In genomic region chr6:38364127-38364526, GRCh38 we compare ENCODE assay signal across 28 cellular contexts.
"Had no signal": no experiment of that assay in that cellular context is flagged by ENCODE, and none has a peak within 500 bp of the region (broad histone marks: within the 10 kb centered on the region; RNA-seq: fewer than 3 reads in every experiment).

No MANE protein-coding gene starts in this region.

- H3K27ac Mint-ChIP-seq: activated CD4-positive, alpha-beta T cell treated with anti-CD3 and anti-CD28 coated beads for 36 hours; activated naive CD8-positive, alpha-beta T cell; activated T-cell treated with anti-CD3 and anti-CD28 coated beads, Interleukin-2, amount 50 U/mL, for 24 hours; activated T-helper 17 cell treated with anti-CD3 and anti-CD28 coated beads, Interleukin-2, amount 50 U/mL, for 72 hours; endodermal cell; nephron; stimulated activated effector memory CD8-positive, alpha-beta T cell treated with anti-CD3 and anti-CD28 coated beads, Interleukin-12 subunit alpha, Interleukin-12 subunit beta, amount 100 ng/mL, for 72 hours; stimulated activated naive CD8-positive, alpha-beta T cell treated with anti-CD3 and anti-CD28 coated beads, Interleukin-15, amount 100 ng/mL, for 72 hours; T-helper 1 cell treated with Interleukin-12 subunit alpha and Interleukin-12 subunit beta and Interleukin-4 antibody, amounts not matched to agents 30 μg/mL and 1 μg/mL, for 36 hours; WTC11 had no signal

- H3K27me3 ChIP-seq: neutrophil, pancreas, right atrium auricular region, vagina had no signal

- H3K4me1 ChIP-seq: pancreas, right atrium auricular region, vagina had no signal

- H3K27ac ChIP-seq: epithelial cell of prostate, neutrophil, pancreas, psoas muscle, right atrium auricular region, skin epidermis, vagina had no signal

- H3K36me3 ChIP-seq: neutrophil, pancreas, right atrium auricular region, vagina had no signal

- H3K9me3 Mint-ChIP-seq: activated T-cell treated with anti-CD3 and anti-CD28 coated beads, Interleukin-2, amount 50 U/mL, for 24 hours; activated T-helper 17 cell treated with anti-CD3 and anti-CD28 coated beads, Interleukin-2, amount 50 U/mL, for 72 hours; central memory CD8-positive, alpha-beta T cell; endodermal cell; nephron; stimulated activated effector memory CD8-positive, alpha-beta T cell treated with anti-CD3 and anti-CD28 coated beads, Interleukin-12 subunit alpha, Interleukin-12 subunit beta, amount 100 ng/mL, for 72 hours; stimulated activated naive CD8-positive, alpha-beta T cell treated with anti-CD3 and anti-CD28 coated beads, Interleukin-15, amount 100 ng/mL, for 72 hours; T-helper 1 cell treated with Interleukin-12 subunit alpha and Interleukin-12 subunit beta and Interleukin-4 antibody, amounts not matched to agents 30 μg/mL and 1 μg/mL, for 36 hours; WTC11 had no signal

- H3K4me3 ChIP-seq: pancreas, psoas muscle, right atrium auricular region, skin epidermis, vagina had no signal

- ATAC-seq: activated CD4-positive, alpha-beta T cell treated with anti-CD3 and anti-CD28 coated beads for 36 hours; activated T-helper 17 cell treated with anti-CD3 and anti-CD28 coated beads, Interleukin-2, amount 50 U/mL, for 72 hours; pancreas; stimulated activated effector memory CD8-positive, alpha-beta T cell treated with anti-CD3 and anti-CD28 coated beads, Interleukin-12 subunit alpha, Interleukin-12 subunit beta, amount 100 ng/mL, for 72 hours; stimulated activated naive CD8-positive, alpha-beta T cell treated with anti-CD3 and anti-CD28 coated beads, Interleukin-15, amount 100 ng/mL, for 72 hours; WTC11 had no signal

- H3K36me3 Mint-ChIP-seq: stimulated activated effector memory CD8-positive, alpha-beta T cell treated with anti-CD3 and anti-CD28 coated beads, Interleukin-12 subunit alpha, Interleukin-12 subunit beta, amount 100 ng/mL, for 72 hours; WTC11 had no signal

- H3K4me1 Mint-ChIP-seq: activated CD4-positive, alpha-beta T cell treated with anti-CD3 and anti-CD28 coated beads for 36 hours; WTC11 had no signal

- H3K9me3 ChIP-seq: neutrophil, pancreas, psoas muscle, right atrium auricular region, vagina had no signal

- H3K27me3 Mint-ChIP-seq: activated CD4-positive, alpha-beta T cell treated with anti-CD3 and anti-CD28 coated beads for 36 hours; activated naive CD8-positive, alpha-beta T cell; activated T-cell treated with anti-CD3 and anti-CD28 coated beads, Interleukin-2, amount 50 U/mL, for 24 hours; activated T-helper 17 cell treated with anti-CD3 and anti-CD28 coated beads, Interleukin-2, amount 50 U/mL, for 72 hours; central memory CD8-positive, alpha-beta T cell; stimulated activated naive CD8-positive, alpha-beta T cell treated with anti-CD3 and anti-CD28 coated beads, Interleukin-15, amount 100 ng/mL, for 72 hours had no signal

- DNase-seq: activated CD4-positive, alpha-beta T cell treated with anti-CD3 and anti-CD28 coated beads for 36 hours; activated CD4-positive, alpha-beta T cell treated with anti-CD3 and anti-CD28 coated beads, Interleukin-2, amount 50 U/mL, for 4 hours; activated CD8-positive, alpha-beta memory T cell treated with anti-CD3 and anti-CD28 coated beads for 24 hours; activated CD8-positive, alpha-beta memory T cell treated with anti-CD3 and anti-CD28 coated beads, Interleukin-2, amount 50 U/mL, for 4 hours; activated naive CD4-positive, alpha-beta T cell; activated T-cell treated with anti-CD3 and anti-CD28 coated beads, Interleukin-2, amount 50 U/mL, for 24 hours; endodermal cell; foreskin melanocyte; hippocampal formation; kidney glomerular epithelial cell; pancreas; psoas muscle; stimulated activated CD4-positive, alpha-beta T cell treated with anti-CD3 and anti-CD28 coated beads, Interleukin-2, amount 100 ng/mL, for 24 hours; stimulated activated naive CD8-positive, alpha-beta T cell treated with anti-CD3 and anti-CD28 coated beads, Interleukin-15, amount 100 ng/mL, for 72 hours; T1000; trophoblast cell had no signal

- H3K4me3 Mint-ChIP-seq: activated CD4-positive, alpha-beta T cell treated with anti-CD3 and anti-CD28 coated beads for 36 hours; activated naive CD8-positive, alpha-beta T cell; activated T-cell treated with anti-CD3 and anti-CD28 coated beads, Interleukin-2, amount 50 U/mL, for 24 hours; activated T-helper 17 cell treated with anti-CD3 and anti-CD28 coated beads, Interleukin-2, amount 50 U/mL, for 72 hours; central memory CD8-positive, alpha-beta T cell; endodermal cell; nephron; stimulated activated effector memory CD8-positive, alpha-beta T cell treated with anti-CD3 and anti-CD28 coated beads, Interleukin-12 subunit alpha, Interleukin-12 subunit beta, amount 100 ng/mL, for 72 hours; stimulated activated naive CD8-positive, alpha-beta T cell treated with anti-CD3 and anti-CD28 coated beads, Interleukin-15, amount 100 ng/mL, for 72 hours; T-helper 1 cell treated with Interleukin-12 subunit alpha and Interleukin-12 subunit beta and Interleukin-4 antibody, amounts not matched to agents 30 μg/mL and 1 μg/mL, for 36 hours; WTC11 had no signal
